8 cellular contexts compared by ENCODE assay signal in the genomic region with DNA sequence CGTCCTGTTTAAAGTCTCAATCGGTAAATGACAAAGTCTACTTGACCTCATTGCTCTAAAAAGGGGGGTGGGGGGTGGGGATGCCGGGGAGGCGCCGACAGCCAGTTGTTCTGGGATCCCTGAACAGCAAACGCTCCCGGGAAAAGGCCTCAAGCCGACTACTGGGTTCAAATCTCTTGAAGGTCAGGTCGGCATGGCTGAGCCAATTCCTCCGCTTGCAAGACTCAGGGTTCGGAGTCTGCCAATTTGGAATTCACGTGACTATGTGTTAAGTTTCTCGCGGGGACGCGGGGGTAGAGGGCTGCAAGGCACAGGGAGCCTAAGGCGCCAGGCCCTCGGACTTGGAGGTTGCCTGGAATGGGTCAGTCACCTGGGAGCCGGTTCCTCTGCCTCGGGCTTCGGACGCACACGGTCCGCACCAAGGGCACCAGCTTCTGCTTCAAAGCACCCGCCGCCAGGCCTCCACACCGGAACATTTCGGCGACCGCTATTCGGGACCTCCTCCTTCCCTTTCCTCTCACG.
A peak's percentile ranks its signal among the peaks of the same experiment; 100 is the strongest.
DNase-seq lines count a peak whose midpoint lies in the region; ATAC-seq and TF ChIP-seq lines count a peak whose summit lies in the region.

No MANE protein-coding gene starts in this region.

- POLR2A ChIA-PET in HEK293 (lab: Yijun Ruan, JAX): interaction anchor here (0.7 to 2.2 kb wide), 13 partner anchors 9 to 204 kb away, joined by 3 to 11 read pairs (median 4); a partner anchor contains a TSS

- H3K9ac ChIP-seq in iPS-18a (ENCODE audit: low read length): peak overlapping the region; percentile 56

- H3K9me3 Mint-ChIP-seq in activated naive CD8-positive, alpha-beta T cell (ENCODE audit: low read depth): no peaks in the 10 kb centered on the region

- no peak for ATAC-seq in GM19035 (IDR thresholded peaks at IDR 0.05; ENCODE audit: unreplicated experiment)

- H3K9me3 ChIP-seq in HEK293 (ENCODE audit: control insufficient read depth, insufficient read depth, low read depth, low read length): no peaks in the 10 kb centered on the region
- peaks cover 6% of the 10 kb centered on the region for H3K9me3 ChIP-seq in iPS-18a (ENCODE audit: control insufficient read depth, low read depth, low read length)

- H3K4me3 ChIP-seq in HEK293 (ENCODE audit: low read depth, low read length): peak overlapping the region; percentile 64
- peak overlapping the region; percentile 85 for H3K4me3 ChIP-seq in iPS-18a (ENCODE audit: low read length)
- H3K4me3 ChIP-seq in skin epidermis: peak overlapping the region; percentile 41 to 65 (median 58)

- H3K27ac Mint-ChIP-seq in activated naive CD8-positive, alpha-beta T cell: peak overlapping the region; percentile 89

- H3K36me3 ChIP-seq in HEK293 (ENCODE audit: control insufficient read depth in 2 of 2, insufficient read depth in 1 of 2, low read length in 2 of 2) (no peaks in the 10 kb centered on the region), iPS-18a (ENCODE audit: control insufficient read depth, low read depth, low read length) (no peaks in the 10 kb centered on the region)

- peak overlapping the region; percentile 90 for H3K4me3 Mint-ChIP-seq in activated naive CD8-positive, alpha-beta T cell

- no peak for TF ChIP-seq CTCF in HEK293 (tag by site-specific recombination; IDR thresholded peaks at IDR 0.05)

- H3K27me3 ChIP-seq in iPS-18a (ENCODE audit: control insufficient read depth, insufficient read depth, low read length): no peaks in the 10 kb centered on the region

- peaks cover 34% of the 10 kb centered on the region for H3K4me1 Mint-ChIP-seq in activated naive CD8-positive, alpha-beta T cell (ENCODE audit: low read depth)

- in situ Hi-C loops in ACHN (cut with HindIII; ENCODE audit: low pct_ligation_motif_present, low pct_unique_long_range_greater_than_20kb, low sequenced_read_pairs): no loop called here

- peaks cover 8% of the 10 kb centered on the region for H3K4me1 ChIP-seq in HEK293 (ENCODE audit: control insufficient read depth, insufficient read depth, low read length)
- peaks cover 7% of the 10 kb centered on the region for H3K4me1 ChIP-seq in iPS-18a (ENCODE audit: control insufficient read depth, low read depth, low read length)

- CTCF ChIA-PET in HEK293 (lab: Yijun Ruan, JAX): interaction anchor here (0.5 to 0.6 kb wide), 2 partner anchors 86 to 88 kb away, joined by 3 to 4 read pairs; no protein-coding TSS in a partner anchor

- DNase-seq in ACHN: peak; percentile 34
- DNase-seq in MV-4-11 (lab: John Stamatoyannopoulos, UW): no peak
- DNase-seq in SW480 (ENCODE audit: low spot score): no peak

- H3K27ac ChIP-seq in HEK293 (ENCODE audit: extremely low read depth, low read depth, low read length) (peak overlapping the region; percentile 83), iPS-18a (ENCODE audit: low read length) (no peak overlapping the region), skin epidermis (peak overlapping the region; percentile 13 to 91 (median 79))

- H3K27me3 Mint-ChIP-seq in activated naive CD8-positive, alpha-beta T cell: no peaks in the 10 kb centered on the region

- H3K36me3 Mint-ChIP-seq in activated naive CD8-positive, alpha-beta T cell: no peaks in the 10 kb centered on the region

TF ChIP-seq in HEK293, 187 proteins besides CTCF, POLR2A, EP300 and RAD21 (continues in another document):
- TF ChIP-seq MZF1 (tag by site-specific recombination; IDR thresholded peaks at IDR 0.05; ENCODE audit: borderline replicate concordance) (no peak; the same call in 1 of the 2 replicates), ZNF140 (tag by site-specific recombination; IDR thresholded peaks at IDR 0.05) (no peak), ZNF658 (tag by site-specific recombination; IDR thresholded peaks at IDR 0.05) (no peak), ZNF155 (tag by site-specific recombination; IDR thresholded peaks at IDR 0.05) (no peak), ZNF561 (tag by site-specific recombination; IDR thresholded peaks at IDR 0.05; ENCODE audit: borderline replicate concordance) (no peak), ZNF37A (tag by site-specific recombination; IDR thresholded peaks at IDR 0.05) (no peak), ZBTB48 (tag by site-specific recombination; IDR thresholded peaks at IDR 0.05) (peak; percentile 73; the same call in 1 of the 2 replicates), ZNF114 (tag by site-specific recombination; IDR thresholded peaks at IDR 0.05) (no peak), ZNF677 (tag by site-specific recombination; IDR thresholded peaks at IDR 0.05) (no peak), IKZF3 (tag by site-specific recombination; IDR thresholded peaks at IDR 0.05) (0 out of 2 replicates have a peak, but pooled peaks have one; percentile 24), ZNF623 (tag by site-specific recombination; IDR thresholded peaks at IDR 0.05) (no peak), ZNF221 (tag by site-specific recombination; IDR thresholded peaks at IDR 0.05; ENCODE audit: borderline replicate concordance) (no peak), TCF7L2 (IDR thresholded peaks at IDR 0.05; ENCODE audit: borderline replicate concordance, low read depth, low read length) (no peak), ZNF341 (tag by site-specific recombination; IDR thresholded peaks at IDR 0.05; ENCODE audit: low read depth) (no peak), ZBTB7A (tag by site-specific recombination; IDR thresholded peaks at IDR 0.05; ENCODE audit: low read depth) (no peak), KLF16 (tag by site-specific recombination; IDR thresholded peaks at IDR 0.05) (peak; percentile 37; the same call in 1 of the 2 replicates), ZNF426 (tag by site-specific recombination; IDR thresholded peaks at IDR 0.05) (no peak), ZBTB17 (tag by site-specific recombination; IDR thresholded peaks at IDR 0.05) (no peak), EGR2 (tag by site-specific recombination; IDR thresholded peaks at IDR 0.05; ENCODE audit: low read depth) (no peak), ZNF335 (tag by site-specific recombination; conservative IDR thresholded peaks at IDR 0.05) (0 out of 2 replicates have a peak, but pooled peaks have one; percentile 59), ZNF350 (tag by site-specific recombination; IDR thresholded peaks at IDR 0.05) (no peak), ZNF157 (tag by site-specific recombination; IDR thresholded peaks at IDR 0.05) (no peak), SCRT1 (tag by site-specific recombination; IDR thresholded peaks at IDR 0.05; ENCODE audit: borderline replicate concordance) (no peak), ZXDB (tag by site-specific recombination; IDR thresholded peaks at IDR 0.05) (no peak; the same call in 1 of the 2 replicates), ZNF132 (tag by site-specific recombination; IDR thresholded peaks at IDR 0.05; ENCODE audit: borderline replicate concordance) (no peak), GFI1B (tag by site-specific recombination; IDR thresholded peaks at IDR 0.05) (no peak)
- TF ChIP-seq, protein P1, sequence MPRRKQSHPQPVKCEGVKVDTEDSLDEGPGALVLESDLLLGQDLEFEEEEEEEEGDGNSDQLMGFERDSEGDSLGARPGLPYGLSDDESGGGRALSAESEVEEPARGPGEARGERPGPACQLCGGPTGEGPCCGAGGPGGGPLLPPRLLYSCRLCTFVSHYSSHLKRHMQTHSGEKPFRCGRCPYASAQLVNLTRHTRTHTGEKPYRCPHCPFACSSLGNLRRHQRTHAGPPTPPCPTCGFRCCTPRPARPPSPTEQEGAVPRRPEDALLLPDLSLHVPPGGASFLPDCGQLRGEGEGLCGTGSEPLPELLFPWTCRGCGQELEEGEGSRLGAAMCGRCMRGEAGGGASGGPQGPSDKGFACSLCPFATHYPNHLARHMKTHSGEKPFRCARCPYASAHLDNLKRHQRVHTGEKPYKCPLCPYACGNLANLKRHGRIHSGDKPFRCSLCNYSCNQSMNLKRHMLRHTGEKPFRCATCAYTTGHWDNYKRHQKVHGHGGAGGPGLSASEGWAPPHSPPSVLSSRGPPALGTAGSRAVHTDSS (tag by site-specific recombination; IDR thresholded peaks at IDR 0.05): no peak
- TF ChIP-seq, protein P2, sequence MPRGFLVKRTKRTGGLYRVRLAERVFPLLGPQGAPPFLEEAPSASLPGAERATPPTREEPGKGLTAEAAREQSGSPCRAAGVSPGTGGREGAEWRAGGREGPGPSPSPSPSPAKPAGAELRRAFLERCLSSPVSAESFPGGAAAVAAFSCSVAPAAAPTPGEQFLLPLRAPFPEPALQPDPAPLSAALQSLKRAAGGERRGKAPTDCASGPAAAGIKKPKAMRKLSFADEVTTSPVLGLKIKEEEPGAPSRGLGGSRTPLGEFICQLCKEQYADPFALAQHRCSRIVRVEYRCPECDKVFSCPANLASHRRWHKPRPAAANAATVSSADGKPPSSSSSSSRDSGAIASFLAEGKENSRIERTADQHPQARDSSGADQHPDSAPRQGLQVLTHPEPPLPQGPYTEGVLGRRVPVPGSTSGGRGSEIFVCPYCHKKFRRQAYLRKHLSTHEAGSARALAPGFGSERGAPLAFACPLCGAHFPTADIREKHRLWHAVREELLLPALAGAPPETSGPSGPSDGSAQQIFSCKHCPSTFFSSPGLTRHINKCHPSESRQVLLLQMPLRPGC (tag by site-specific recombination; IDR thresholded peaks at IDR 0.05): 0 out of 2 replicates have a peak, but pooled peaks have one; percentile 34
- TF ChIP-seq, protein P3, sequence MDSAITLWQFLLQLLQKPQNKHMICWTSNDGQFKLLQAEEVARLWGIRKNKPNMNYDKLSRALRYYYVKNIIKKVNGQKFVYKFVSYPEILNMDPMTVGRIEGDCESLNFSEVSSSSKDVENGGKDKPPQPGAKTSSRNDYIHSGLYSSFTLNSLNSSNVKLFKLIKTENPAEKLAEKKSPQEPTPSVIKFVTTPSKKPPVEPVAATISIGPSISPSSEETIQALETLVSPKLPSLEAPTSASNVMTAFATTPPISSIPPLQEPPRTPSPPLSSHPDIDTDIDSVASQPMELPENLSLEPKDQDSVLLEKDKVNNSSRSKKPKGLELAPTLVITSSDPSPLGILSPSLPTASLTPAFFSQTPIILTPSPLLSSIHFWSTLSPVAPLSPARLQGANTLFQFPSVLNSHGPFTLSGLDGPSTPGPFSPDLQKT (IDR thresholded peaks at IDR 0.05; ENCODE audit: borderline replicate concordance, low read depth, low read length): no peak
